ENCODE assay signal across 7 cellular contexts in genomic region chr11:66313321-66314185, GRCh38. TPM values are rescaled to one million over a fixed set of nuclear protein-coding genes. Genes with fewer than 3 reads are reported as not detected.
A peak's percentile ranks its signal among the peaks of the same experiment; 100 is the strongest.
DNase-seq lines count a peak whose midpoint lies in the region; ATAC-seq lines count a peak whose summit lies in the region.

No MANE protein-coding gene starts in this region.

- H3K4me3 Mint-ChIP-seq in immature natural killer cell, result peak overlapping the region in 4 of 5 donors; percentile 88 to 96 (median 94)

- H3K4me1 ChIP-seq in HUES64 (ENCODE audit: insufficient read depth, low read length) (peaks cover 26% of the 10 kb centered on the region), stomach smooth muscle (ENCODE audit: control insufficient read depth, insufficient read depth, low read length) (peaks cover 56% of the 10 kb centered on the region)

- peaks cover 16 to 27% of the 10 kb centered on the region in 2 donors for H3K4me1 Mint-ChIP-seq in immature natural killer cell

- H3K9ac ChIP-seq in HUES64 (ENCODE audit: low read depth, low read length) (peak overlapping the region; percentile 43), stomach smooth muscle (ENCODE audit: low read length in 2 of 2) (peak overlapping the region; percentile 42 to 65)

- H3K36me3 ChIP-seq in HUES64 (ENCODE audit: insufficient read depth, low read length), result no peaks in the 10 kb centered on the region
- H3K36me3 ChIP-seq in stomach smooth muscle (ENCODE audit: control insufficient read depth in 2 of 2, insufficient read depth in 2 of 2, low read length in 2 of 2), result no peaks in the 10 kb centered on the region

- peak; percentile 44 for DNase-seq in amniotic epithelial cell (ENCODE audit: low read depth)
- DNase-seq in immature natural killer cell, result no peak
- no peak for DNase-seq in NK-92 treated with Interleukin-12 subunit alpha and Interleukin-12 subunit beta, amount 100 ng/mL, for 24 hours (lab: John Stamatoyannopoulos, UW)
- no peak for DNase-seq in HT-29 (ENCODE audit: low spot score)

- peak overlapping the region; percentile 94 for H3K27ac ChIP-seq in HUES64 (ENCODE audit: low read depth, low read length)
- peak overlapping the region; percentile 91 for H3K27ac ChIP-seq in stomach smooth muscle (ENCODE audit: low read length)

- H3K27me3 Mint-ChIP-seq in immature natural killer cell (ENCODE audit: low read depth in 3 of 3), result peaks cover 10 to 23% (median 12%) of the 10 kb centered on the region in 3 donors

- H3K27ac Mint-ChIP-seq in immature natural killer cell, result peak overlapping the region; percentile 40 to 98 (median 63)

- H3K36me3 Mint-ChIP-seq in immature natural killer cell, result no peaks in the 10 kb centered on the region

- H3K4me3 ChIP-seq in HUES64 (ENCODE audit: low read length), result peak overlapping the region; percentile 61
- H3K4me3 ChIP-seq in stomach smooth muscle (ENCODE audit: low read length in 2 of 2), result peak overlapping the region; percentile 57 to 78

- 23% methylated on average over 38 of the region's 38 CpGs for WGBS in HUES64

- no peaks in the 10 kb centered on the region for H3K9me3 Mint-ChIP-seq in immature natural killer cell

- no peaks in the 10 kb centered on the region for H3K27me3 ChIP-seq in HUES64 (ENCODE audit: insufficient read depth, low read length)
- H3K27me3 ChIP-seq in stomach smooth muscle (ENCODE audit: control insufficient read depth in 1 of 2, insufficient read depth in 2 of 2, low read length in 2 of 2), result no peaks in the 10 kb centered on the region

- H3K9me3 ChIP-seq in HUES64 (ENCODE audit: insufficient read depth, low read depth, low read length) (no peaks in the 10 kb centered on the region), stomach smooth muscle (ENCODE audit: control insufficient read depth in 2 of 2, low read length in 2 of 2) (no peaks in the 10 kb centered on the region)

- ATAC-seq in HG03521 (IDR thresholded peaks at IDR 0.05; ENCODE audit: unreplicated experiment), result no peak

RNA-seq across cellular contexts. Expression of gene CD248, which starts 3.3 kb away (rescaled TPM):
- polyA plus RNA-seq in HUES64 (2013, experiment 1 of 2), result 2.0 TPM
- 2.9 TPM for polyA plus RNA-seq in HUES64 (2013, experiment 2 of 2)
- not detected for polyA plus RNA-seq in immature natural killer cell
- total RNA-seq in HT-29 (2014; rRNA removed; shearing (Covaris generic)), result not detected in 2 replicates

RNA-seq across cellular contexts. Expression of gene TMEM151A, which starts 21.9 kb away (rescaled TPM):
- 0.80 TPM for polyA plus RNA-seq in HUES64 (2013, experiment 1 of 2)
- 0.51 TPM for polyA plus RNA-seq in HUES64 (2013, experiment 2 of 2)
- polyA plus RNA-seq in immature natural killer cell, result not detected
- 0.05 and 0.08 TPM in 2 replicates for total RNA-seq in HT-29 (2014; rRNA removed; shearing (Covaris generic))

RNA-seq across cellular contexts. Expression of gene RIN1, which starts 22.7 kb away (rescaled TPM):
- 2.5 TPM for polyA plus RNA-seq in HUES64 (2013, experiment 1 of 2)
- 3.3 TPM for polyA plus RNA-seq in HUES64 (2013, experiment 2 of 2)
- polyA plus RNA-seq in immature natural killer cell, result under 1 TPM in 2 of 3 donors, not detected in 1; 0.17 to 0.20 TPM
- total RNA-seq in HT-29 (2014; rRNA removed; shearing (Covaris generic)), result 18.8 and 21.0 TPM in 2 replicates

RNA-seq across cellular contexts. Expression of gene YIF1A, which starts 24.6 kb away (rescaled TPM):
- 49.8 TPM for polyA plus RNA-seq in HUES64 (2013, experiment 1 of 2)
- polyA plus RNA-seq in HUES64 (2013, experiment 2 of 2), result 44.6 TPM
- polyA plus RNA-seq in immature natural killer cell, result 10 to 100 TPM; 55.7 to 85.2 (median 62.1) TPM
- 286 and 299 TPM in 2 replicates for total RNA-seq in HT-29 (2014; rRNA removed; shearing (Covaris generic))

RNA-seq across cellular contexts. Expression of gene BRMS1, which starts 31.4 kb away (rescaled TPM):
- polyA plus RNA-seq in HUES64 (2013, experiment 1 of 2), result 39.2 TPM
- 33.9 TPM for polyA plus RNA-seq in HUES64 (2013, experiment 2 of 2)
- polyA plus RNA-seq in immature natural killer cell, result 10 to 100 TPM; 69.3 to 79.8 (median 76.3) TPM
- 74.9 and 92.2 TPM in 2 replicates for total RNA-seq in HT-29 (2014; rRNA removed; shearing (Covaris generic))
